22 cellular contexts compared by ENCODE assay signal in the genomic region with DNA sequence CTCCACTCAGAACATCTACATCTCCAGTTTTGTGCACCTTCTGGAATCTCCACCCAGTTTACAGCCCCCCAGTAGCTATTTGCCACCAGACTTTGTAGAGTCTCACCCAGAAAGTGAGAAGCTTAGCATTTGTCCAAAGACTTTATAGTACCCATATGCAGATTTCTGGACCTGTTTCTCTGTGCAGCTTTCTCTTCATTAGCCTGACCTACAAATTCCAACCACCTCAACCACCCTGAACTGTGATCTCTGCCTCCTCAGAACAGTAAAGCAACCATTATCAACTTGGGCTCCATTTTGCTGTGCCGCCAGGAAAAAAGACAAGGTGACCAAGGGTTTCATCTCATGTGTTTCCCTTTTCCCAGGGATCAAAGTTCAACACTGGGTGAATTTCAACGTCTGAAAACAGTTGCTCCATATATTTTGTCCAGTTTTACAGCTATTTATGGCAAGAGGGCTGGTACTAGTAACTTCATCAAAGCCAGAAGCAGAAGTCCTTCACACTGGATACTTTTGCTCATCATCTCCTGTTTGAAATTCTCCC. TPM values are rescaled to one million over a fixed set of nuclear protein-coding genes. Genes with fewer than 3 reads are reported as not detected.
A peak's percentile ranks its signal among the peaks of the same experiment; 100 is the strongest.
DNase-seq lines count a peak whose midpoint lies in the region; ATAC-seq, FAIRE-seq and TF ChIP-seq lines count a peak whose summit lies in the region.
"Had no signal": no experiment of that assay in that cellular context is flagged by ENCODE, and none has a peak within 500 bp of the region (broad histone marks: within the 10 kb centered on the region; RNA-seq: fewer than 3 reads in every experiment).

No MANE protein-coding gene starts in this region.

- WGBS in HepG2 (ENCODE audit: low lambda C conversion rate), result 29% methylated on average over 2 of the region's 2 CpGs
- WGBS in right lobe of liver (ENCODE audit: insufficient coverage, low coverage, low lambda C conversion rate, missing lambda C conversion rate), result 61% methylated on average over 2 of the region's 2 CpGs

- H3K4me1 ChIP-seq in HepG2 (ENCODE audit: insufficient read depth, low read length) (peaks cover 18% of the 10 kb centered on the region), right lobe of liver (peaks cover 0 to 7% (median 0%) of the 10 kb centered on the region in 4 donors), Panc1 (ENCODE audit: control insufficient read depth, insufficient read depth, low read length) (peaks cover 25% of the 10 kb centered on the region), breast epithelium (no peaks in the 10 kb centered on the region)
- H3K4me1 ChIP-seq: BLaER1 had no signal

- peak overlapping the region in 1 of 3 experiments; percentile 62; a peak in 1 of 6 replicates for H3K4me3 ChIP-seq in HepG2 (replicated peaks in 1 of 3; ENCODE audit: insufficient read depth in 1 of 3, low read depth in 2 of 3, low read length in 3 of 3)
- no peak overlapping the region for H3K4me3 ChIP-seq in right lobe of liver
- no peak overlapping the region for H3K4me3 ChIP-seq in Panc1 (ENCODE audit: low read depth in 2 of 2, low read length in 2 of 2)
- H3K4me3 ChIP-seq in breast epithelium, result no peak overlapping the region
- H3K4me3 ChIP-seq in WERI-Rb-1 (ENCODE audit: low read depth, low read length), result no peak overlapping the region
- H3K4me3 ChIP-seq: BLaER1 had no signal

- H3K79me2 ChIP-seq in HepG2 (ENCODE audit: insufficient read depth, low read length), result no peaks in the 10 kb centered on the region

- no peaks in the 10 kb centered on the region for H4K20me1 ChIP-seq in HepG2 (ENCODE audit: insufficient read depth, low read length)
- H4K20me1 ChIP-seq: BLaER1 had no signal

- intact Hi-C loops in HepG2 (cut with micrococcal nuclease; ENCODE audit: unreplicated experiment) (no loop called here), right lobe of liver (cut with DNase I) (loop anchor here in 1 of 2 donors (10.0 kb wide), 1 partner anchor 197 kb away; no protein-coding TSS in a partner anchor), Panc1 (cut with micrococcal nuclease; ENCODE audit: unreplicated experiment) (no loop called here), left colon (cut with DNase I, micrococcal nuclease) (loop anchor here in 1 of 2 donors (10.0 kb wide), 1 partner anchor 173 kb away; no protein-coding TSS in a partner anchor), breast epithelium (cut with DNase I; ENCODE audit: low total_unique reads) (no loop called here)

- in situ Hi-C loops in HepG2 (cut with HindIII; ENCODE audit: extremely low pct_ligation_motif_present, low pct_unique_long_range_greater_than_20kb) (loop anchor here (5.0 kb wide), 1 partner anchor 194 kb away; no protein-coding TSS in a partner anchor), Panc1 (cut with HindIII; ENCODE audit: low pct_unique_long_range_greater_than_20kb, low sequenced_read_pairs) (no loop called here)

- H3K27me3 ChIP-seq in HepG2 (ENCODE audit: control insufficient read depth in 1 of 2, insufficient read depth in 2 of 2, low read length in 2 of 2) (no peaks in the 10 kb centered on the region), right lobe of liver (no peaks in the 10 kb centered on the region), Panc1 (ENCODE audit: control insufficient read depth, insufficient read depth, low read length) (no peaks in the 10 kb centered on the region), breast epithelium (no peaks in the 10 kb centered on the region), WERI-Rb-1 (ENCODE audit: insufficient read depth, low read depth, severe bottlenecking) (no peaks in the 10 kb centered on the region)
- H3K27me3 ChIP-seq: BLaER1 had no signal

- no peak for TF ChIP-seq CTCF in HepG2 (CRISPR knock-in tag; IDR thresholded peaks at IDR 0.05)
- no peak for TF ChIP-seq CTCF in right lobe of liver (IDR thresholded peaks at IDR 0.05)
- TF ChIP-seq CTCF in Panc1 (IDR thresholded peaks at IDR 0.05), result no peak
- no peak for TF ChIP-seq CTCF in breast epithelium (IDR thresholded peaks at IDR 0.05)
- no peak for TF ChIP-seq CTCF in WERI-Rb-1 (IDR thresholded peaks at IDR 0.05; ENCODE audit: low read depth, low read length)

- no peak overlapping the region for H3K9ac ChIP-seq in HepG2 (ENCODE audit: insufficient read depth, low read depth, low read length)
- H3K9ac ChIP-seq: BLaER1 had no signal

- H3K36me3 ChIP-seq in HepG2 (replicated peaks in 1 of 2; ENCODE audit: control insufficient read depth in 1 of 2, insufficient read depth in 2 of 2, low read length in 2 of 2) (no peaks in the 10 kb centered on the region), right lobe of liver (no peaks in the 10 kb centered on the region), Panc1 (ENCODE audit: control insufficient read depth, insufficient read depth, low read length) (no peaks in the 10 kb centered on the region), breast epithelium (no peaks in the 10 kb centered on the region), WERI-Rb-1 (no peaks in the 10 kb centered on the region)
- H3K36me3 ChIP-seq: BLaER1 had no signal

- FAIRE-seq in HepG2 (lab: Jason Lieb, UNC), result no peak
- FAIRE-seq: A204.1, D721Med, GM12892, H1 had no signal

- no peak for TF ChIP-seq RAD21 in HepG2 (CRISPR knock-in tag; IDR thresholded peaks at IDR 0.05)

- ATAC-seq in HepG2 (no peak), right lobe of liver (no peak), Panc1 (no peak), left colon (peak; percentile 61), GM21390 (IDR thresholded peaks at IDR 0.05; ENCODE audit: unreplicated experiment) (no peak), GM18861 (IDR thresholded peaks at IDR 0.05; ENCODE audit: unreplicated experiment) (no peak)
- ATAC-seq: CD8-positive, alpha-beta T cell had no signal

- TF ChIP-seq POLR2A in HepG2 (IDR thresholded peaks at IDR 0.05; ENCODE audit: insufficient read depth in 1 of 2, low read depth in 2 of 2, low read length in 2 of 2), result no peak
- no peak for TF ChIP-seq POLR2A in right lobe of liver (IDR thresholded peaks at IDR 0.05)
- no peak for TF ChIP-seq POLR2A in breast epithelium (IDR thresholded peaks at IDR 0.05)

- BruUV-seq in HepG2 (replicated peaks; lab: Mats Ljungman, UMichigan) (no TSS peak), Panc1 (replicated peaks; lab: Mats Ljungman, UMichigan) (no TSS peak)

- H2AFZ ChIP-seq in HepG2 (ENCODE audit: low read length), result peak overlapping the region; percentile 76

- DNase-seq in HepG2 (ENCODE audit: low spot score), result peak; percentile 7
- DNase-seq in right lobe of liver, result no peak
- DNase-seq in Panc1 (ENCODE audit: low read depth, low spot score), result no peak
- no peak for DNase-seq in left colon
- DNase-seq in breast epithelium (ENCODE audit: low spot score in 2 of 2), result no peak
- DNase-seq in WERI-Rb-1, result no peak
- DNase-seq: CD4-positive, CD25-positive, alpha-beta regulatory T cell; CD8-positive, alpha-beta T cell; DMS 273 treated with DMSO at 0.1 percent for 48 hours; DMS79; GF-D8; H7 had no signal

- H3K4me2 ChIP-seq in HepG2 (ENCODE audit: low read depth, low read length), result peak overlapping the region; percentile 85
- H3K4me2 ChIP-seq: BLaER1 had no signal

- H3K27ac ChIP-seq in HepG2 (ENCODE audit: extremely low read length, insufficient read depth, low read length) (no peak overlapping the region), right lobe of liver (no peak overlapping the region), Panc1 (ENCODE audit: low read length) (peak overlapping the region; percentile 55), breast epithelium (no peak overlapping the region), WERI-Rb-1 (no peak overlapping the region)
- H3K27ac ChIP-seq: 22Rv1, BLaER1, C4-2B had no signal

- TF ChIP-seq EP300 in HepG2 (IDR thresholded peaks at IDR 0.05; ENCODE audit: low read depth in 2 of 2, low read length in 2 of 2), result no peak
- no peak for TF ChIP-seq EP300 in HepG2 (CRISPR knock-in tag; IDR thresholded peaks at IDR 0.05; ENCODE audit: borderline replicate concordance)

- CTCF ChIA-PET in HepG2 (lab: Yijun Ruan, JAX; ENCODE audit: low intra/inter-chr PET ratio, low total read pairs) (interaction anchor here (4.0 kb wide), 1 partner anchor 194 kb away, joined by 64 read pairs; no protein-coding TSS in a partner anchor), Panc1 (lab: Charles Lee) (no interaction called here)

- H3K9me3 ChIP-seq in HepG2 (ENCODE audit: low read length), result no peaks in the 10 kb centered on the region
- no peaks in the 10 kb centered on the region for H3K9me3 ChIP-seq in right lobe of liver
- peaks cover 9% of the 10 kb centered on the region; the same call in 1 of the 2 replicates for H3K9me3 ChIP-seq in Panc1 (ENCODE audit: control insufficient read depth, insufficient read depth, low read depth, low read length)
- H3K9me3 ChIP-seq in breast epithelium, result no peaks in the 10 kb centered on the region
- H3K9me3 ChIP-seq in WERI-Rb-1 (ENCODE audit: severe bottlenecking), result no peaks in the 10 kb centered on the region

- POLR2A ChIA-PET in HepG2 (lab: Yijun Ruan, JAX), result no interaction called here
- POLR2A ChIA-PET in Panc1 (lab: Charles Lee), result no interaction called here

RNA-seq across cellular contexts. Expression of gene DDAH1, which starts 36.5 kb away (rescaled TPM):
- total RNA-seq in HepG2 (2016; rRNA removed; fragmentation: Illumina TruSeq; extraction: Trizol) (39.7 and 50.2 TPM in 2 replicates), right lobe of liver (10 to 100 TPM; 54.9 to 94.9 (median 66.2) TPM), Panc1 (2021; ENCODE audit: unreplicated experiment) (85.4 TPM), left colon (10 to 100 TPM; 88.5 to 93.0 TPM), breast epithelium (10 to 100 TPM in 2 of 3 donors, 1 to 10 TPM in 1; 9.3 to 24.3 (median 23.9) TPM)
- 4.1 and 5.5 TPM in 2 replicates for total RNA-seq in HepG2 (2016; cell fraction: cytosol; rRNA removed; fragmentation: Illumina TruSeq; extraction: Trizol; ENCODE audit: low read depth)
- total RNA-seq in HepG2 (2016; cell fraction: insoluble cytoplasmic fraction; rRNA removed; fragmentation: Illumina TruSeq; extraction: Trizol), result 38.6 and 48.4 TPM in 2 replicates
- total RNA-seq in HepG2 (2016; cell fraction: membrane; rRNA removed; fragmentation: Illumina TruSeq; extraction: Trizol), result 23.5 and 24.8 TPM in 2 replicates
- 20.4 and 23.7 TPM in 2 replicates for total RNA-seq in HepG2 (2016; cell fraction: nucleus; rRNA removed; fragmentation: Illumina TruSeq; extraction: Trizol)
- polyA plus RNA-seq in HepG2 (2011; rRNA removed), result 43.4 and 64.4 TPM in 2 replicates
- 29.4 and 40.2 TPM in 2 replicates for polyA plus RNA-seq in HepG2 (2011; cell fraction: cytosol; rRNA removed)
- polyA plus RNA-seq in HepG2 (2011; cell fraction: nucleus; rRNA removed), result 12.2 and 12.7 TPM in 2 replicates
- 25.2 and 41.5 TPM in 2 replicates for polyA plus RNA-seq in HepG2 (2012)
- 3.3 TPM in 2 replicates for polyA plus RNA-seq in HepG2 (2016; cell fraction: cytosol; fragmentation: Illumina TruSeq; extraction: Trizol; ENCODE audit: low read depth)
- polyA plus RNA-seq in HepG2 (2016; cell fraction: insoluble cytoplasmic fraction; fragmentation: Illumina TruSeq; extraction: Trizol; ENCODE audit: low read depth), result 63.1 and 64.3 TPM in 2 replicates
- 17.3 and 18.8 TPM in 2 replicates for polyA plus RNA-seq in HepG2 (2016; cell fraction: membrane; fragmentation: Illumina TruSeq; extraction: Trizol; ENCODE audit: low read depth)
- 29.0 TPM in 2 replicates for polyA plus RNA-seq in HepG2 (2016; cell fraction: nucleus; fragmentation: Illumina TruSeq; extraction: Trizol; ENCODE audit: insufficient read depth, low read depth)
- polyA minus RNA-seq in HepG2 (2011; rRNA and poly(A)+ RNA removed; ENCODE audit: low replicate concordance), result 12.5 and 50.8 TPM in 2 replicates
- polyA minus RNA-seq in HepG2 (2011; cell fraction: cytosol; rRNA and poly(A)+ RNA removed), result 32.4 and 32.9 TPM in 2 replicates
- polyA minus RNA-seq in HepG2 (2011; cell fraction: nucleus; rRNA and poly(A)+ RNA removed), result 29.5 and 32.7 TPM in 2 replicates
- polyA plus RNA-seq in Panc1 (2012; ENCODE audit: insufficient read length), result 34.5 TPM
- total RNA-seq: B cell; CD8-positive, alpha-beta T cell had no signal
- polyA plus RNA-seq: CD4-positive, CD25-positive, alpha-beta regulatory T cell had no signal
